Comparison of ENCODE assay signal across 8 cellular contexts in genomic region chr9:35656841-35657326, GRCh38. TPM values are rescaled to one million over a fixed set of nuclear protein-coding genes. Genes with fewer than 3 reads are reported as not detected.
DNase-seq lines count a peak whose midpoint lies in the region; ATAC-seq and TF ChIP-seq lines count a peak whose summit lies in the region.

No MANE protein-coding gene starts in this region.

- peaks cover 3% of the 10 kb centered on the region; the same call in 2 of the 3 replicates for H3K9me3 Mint-ChIP-seq in GM23338

- peaks cover 16% of the 10 kb centered on the region; the same call in 1 of the 2 replicates for H3F3A ChIP-seq in GM23338 (replicated peaks; ENCODE audit: low read depth)

- intact Hi-C loops in sigmoid colon (cut with DNase I): loop anchor here (2.0 to 10.0 kb wide), 2 partner anchors 158 to 662 kb away; partner anchors contain the start of gene HINT2

- no peak for DNase-seq in GM23338 (ENCODE audit: low spot score)
- DNase-seq in WERI-Rb-1: no peak
- DNase-seq in foreskin fibroblast: no peak
- DNase-seq in sigmoid colon: no peak
- DNase-seq in NCI-H446 treated with DMSO at 0.1 percent for 48 hours (lab: John Stamatoyannopoulos, UW): no peak
- DNase-seq in mucosa of gallbladder (ENCODE audit: low spot score): no peak
- DNase-seq in COR-L47 (lab: John Stamatoyannopoulos, UW): no peak

- peak overlapping the region; percentile 78 for H3K4me2 ChIP-seq in GM23338

- peaks cover 33% of the 10 kb centered on the region for H3K36me3 Mint-ChIP-seq in GM23338 (ENCODE audit: low read depth)

- peak overlapping the region; percentile 77 for H3K4me3 Mint-ChIP-seq in GM23338

- H3K4me1 Mint-ChIP-seq in GM23338: peaks cover 30% of the 10 kb centered on the region

- no peak for TF ChIP-seq EP300 in sigmoid colon (IDR thresholded peaks at IDR 0.05)

- H3K79me2 ChIP-seq in GM23338 (replicated peaks; ENCODE audit: insufficient read depth): no peaks in the 10 kb centered on the region

- ATAC-seq in GM23338 (no peak), GM19395 (IDR thresholded peaks at IDR 0.05; ENCODE audit: unreplicated experiment) (no peak)

- peaks cover 29% of the 10 kb centered on the region for H3K27me3 Mint-ChIP-seq in GM23338 (ENCODE audit: insufficient read depth, low read depth, poor library complexity)

- H2AFZ ChIP-seq in GM23338: peak overlapping the region; percentile 90

- H3K36me3 ChIP-seq in GM23338 (ENCODE audit: insufficient read depth) (peaks cover 4% of the 10 kb centered on the region; the same call in 1 of the 2 replicates), WERI-Rb-1 (peaks cover 22% of the 10 kb centered on the region), sigmoid colon (peaks cover 0 to 13% (median 10%) of the 10 kb centered on the region in 4 donors)

- peaks cover 4% of the 10 kb centered on the region; the same call in 1 of the 2 replicates for H3K27me3 ChIP-seq in GM23338 (ENCODE audit: insufficient read depth)
- no peaks in the 10 kb centered on the region for H3K27me3 ChIP-seq in WERI-Rb-1 (ENCODE audit: insufficient read depth, low read depth, severe bottlenecking)
- no peaks in the 10 kb centered on the region for H3K27me3 ChIP-seq in sigmoid colon

- H3K9me3 ChIP-seq in WERI-Rb-1 (ENCODE audit: severe bottlenecking): no peaks in the 10 kb centered on the region
- no peaks in the 10 kb centered on the region for H3K9me3 ChIP-seq in sigmoid colon

- peak overlapping the region; percentile 20; the same call in 1 of the 2 replicates for H3K27ac ChIP-seq in GM23338 (ENCODE audit: low read depth)
- peak overlapping the region; percentile 98 for H3K27ac ChIP-seq in WERI-Rb-1
- peak overlapping the region; percentile 97 to 98 (median 98) for H3K27ac ChIP-seq in sigmoid colon

- H4K20me1 ChIP-seq in GM23338 (replicated peaks; ENCODE audit: insufficient read depth): no peaks in the 10 kb centered on the region; the same call in none of the 2 replicates

- H3K4me3 ChIP-seq in GM23338: peak overlapping the region; percentile 59
- H3K4me3 ChIP-seq in WERI-Rb-1 (ENCODE audit: low read depth, low read length): peak overlapping the region; percentile 53
- peak overlapping the region; percentile 32 to 55 for H3K4me3 ChIP-seq in foreskin fibroblast (ENCODE audit: low read depth in 1 of 2, low read length in 2 of 2)
- H3K4me3 ChIP-seq in sigmoid colon: peak overlapping the region; percentile 30 to 77 (median 72)

- TF ChIP-seq POLR2A in sigmoid colon (IDR thresholded peaks at IDR 0.05): no peak

- H3K4me1 ChIP-seq in GM23338 (ENCODE audit: insufficient read depth) (peaks cover 8% of the 10 kb centered on the region; the same call in 1 of the 2 replicates), sigmoid colon (peaks cover 0 to 47% (median 42%) of the 10 kb centered on the region in 4 donors)

- H3K27ac Mint-ChIP-seq in GM23338: peak overlapping the region; percentile 100

- no peaks in the 10 kb centered on the region for H3K9me2 ChIP-seq in GM23338 (ENCODE audit: insufficient read depth)

- 40 to 54% methylated on average over 14 of the region's 14 CpGs for WGBS in sigmoid colon, 2 donors

- TF ChIP-seq CTCF in GM23338 (conservative IDR thresholded peaks at IDR 0.05; ENCODE audit: low read depth in 2 of 2): no peak
- no peak for TF ChIP-seq CTCF in WERI-Rb-1 (IDR thresholded peaks at IDR 0.05; ENCODE audit: low read depth, low read length)
- no peak for TF ChIP-seq CTCF in foreskin fibroblast (IDR thresholded peaks at IDR 0.05; ENCODE audit: low read depth, low read length)
- no peak for TF ChIP-seq CTCF in sigmoid colon (IDR thresholded peaks at IDR 0.05)

TF ChIP-seq in GM23338, 12 proteins besides CTCF, POLR2A, EP300 and RAD21 (continues in another document):
- TF ChIP-seq CREB1 (CRISPR knock-in tag; IDR thresholded peaks at IDR 0.05; ENCODE audit: low read depth) (no peak), ZNF462 (CRISPR knock-in tag; IDR thresholded peaks at IDR 0.05) (no peak), EZH2 (IDR thresholded peaks at IDR 0.05; ENCODE audit: low read depth, unreplicated experiment) (no peak)

RNA-seq across cellular contexts. Expression of gene RMRP, which starts 0.9 kb away (rescaled TPM):
- 8,626 and 33,360 TPM in 2 replicates for total RNA-seq in GM23338 (2014; rRNA removed; shearing (Covaris generic))
- polyA plus RNA-seq in GM23338 (2016; fragmentation: Nextera tagmentation; extraction: Ambion mirVana): 15.3 and 43.0 TPM in 2 replicates
- total RNA-seq in sigmoid colon: over 10,000 TPM in 2 of 4 donors, 1,000 to 10,000 TPM in 2; 2,523 to 26,387 (median 8,883) TPM
- polyA plus RNA-seq in sigmoid colon: 100 to 1,000 TPM in 1 of 3 donors, not detected in 2; 480 TPM
- 17,824 TPM for total RNA-seq in mucosa of gallbladder

RNA-seq across cellular contexts. Expression of gene CCDC107, which starts 1.2 kb away (rescaled TPM):
- total RNA-seq in GM23338 (2014; rRNA removed; shearing (Covaris generic)): 2.4 and 6.9 TPM in 2 replicates
- 18.4 and 20.8 TPM in 2 replicates for polyA plus RNA-seq in GM23338 (2016; fragmentation: Nextera tagmentation; extraction: Ambion mirVana)
- 100 to 1,000 TPM in 1 of 4 donors, 10 to 100 TPM in 3; 70.6 to 112 (median 83.1) TPM for total RNA-seq in sigmoid colon
- polyA plus RNA-seq in sigmoid colon: 10 to 100 TPM; 21.3 to 28.8 (median 24.2) TPM
- total RNA-seq in mucosa of gallbladder: 59.2 TPM

RNA-seq across cellular contexts. Expression of gene SIT1, which starts 6.2 kb away (rescaled TPM):
- total RNA-seq in GM23338 (2014; rRNA removed; shearing (Covaris generic)): 14.7 and 16.4 TPM in 2 replicates
- polyA plus RNA-seq in GM23338 (2016; fragmentation: Nextera tagmentation; extraction: Ambion mirVana): 13.2 TPM in 2 replicates
- under 1 TPM in 2 of 4 donors, not detected in 2; 0.81 to 0.82 TPM for total RNA-seq in sigmoid colon
- 10 to 100 TPM in 1 of 3 donors, 1 to 10 TPM in 1, not detected in 1; 1.8 to 15.9 TPM for polyA plus RNA-seq in sigmoid colon
- total RNA-seq in mucosa of gallbladder: 2.7 TPM

RNA-seq across cellular contexts. Expression of gene ARHGEF39, which starts 8.1 kb away (rescaled TPM):
- 16.8 and 25.7 TPM in 2 replicates for total RNA-seq in GM23338 (2014; rRNA removed; shearing (Covaris generic))
- polyA plus RNA-seq in GM23338 (2016; fragmentation: Nextera tagmentation; extraction: Ambion mirVana) (25.2 and 31.0 TPM in 2 replicates), sigmoid colon (1 to 10 TPM in 2 of 3 donors, under 1 TPM in 1; 0.60 to 9.0 (median 1.6) TPM)
- total RNA-seq in sigmoid colon (1 to 10 TPM in 3 of 4 donors, under 1 TPM in 1; 0.99 to 3.3 (median 1.4) TPM), mucosa of gallbladder (6.4 TPM)

RNA-seq across cellular contexts. Expression of gene CA9, which starts 16.8 kb away (rescaled TPM):
- not detected in 2 replicates for total RNA-seq in GM23338 (2014; rRNA removed; shearing (Covaris generic))
- polyA plus RNA-seq in GM23338 (2016; fragmentation: Nextera tagmentation; extraction: Ambion mirVana) (1.1 and 2.2 TPM in 2 replicates), sigmoid colon (1 to 10 TPM in 1 of 3 donors, not detected in 2; 1.7 TPM)
- total RNA-seq in sigmoid colon (under 1 TPM in 2 of 4 donors, not detected in 2; 0.33 to 0.71 TPM), mucosa of gallbladder (777 TPM)

Comparison
In these comparisons a context has a peak if more than half of its experiments do, and no peak if none do; other contexts are left out.
1. H3K27ac ChIP-seq: peak in every context shown above with its lines; median percentile 98 in WERI-Rb-1; 98 in sigmoid colon; 20 in GM23338.